ENCODE assay signal across 2 cellular contexts in genomic region chr1:234231893-234232276, GRCh38.
TF ChIP-seq lines count a peak whose summit lies in the region.

No MANE protein-coding gene starts in this region.

TF ChIP-seq in HepG2, 621 proteins besides CTCF, POLR2A, EP300 and RAD21:
- no peak for TF ChIP-seq CHD4 (IDR thresholded peaks at IDR 0.05; ENCODE audit: borderline replicate concordance, low read length)
- peak; percentile 0 for TF ChIP-seq XRCC5 (optimal IDR thresholded peaks at IDR 0.05; ENCODE audit: low read length)

TF ChIP-seq in K562, 482 proteins besides CTCF, POLR2A, EP300 and RAD21:
- TF ChIP-seq GATA2 (CRISPR knock-in tag; IDR thresholded peaks at IDR 0.05) (no peak), USF1 (CRISPR knock-in tag; IDR thresholded peaks at IDR 0.05) (peak; percentile 2; the same call in 1 of the 2 replicates)
